Comparison of ENCODE assay signal across 9 cellular contexts in genomic region chr4:81724925-81725329, GRCh38.
DNase-seq lines count a peak whose midpoint lies in the region; ATAC-seq and TF ChIP-seq lines count a peak whose summit lies in the region.
"Had no signal": no experiment of that assay in that cellular context is flagged by ENCODE, and none has a peak within 500 bp of the region (broad histone marks: within the 10 kb centered on the region; RNA-seq: fewer than 3 reads in every experiment).

No MANE protein-coding gene starts in this region.

- ATAC-seq in GM18505 (IDR thresholded peaks at IDR 0.05; ENCODE audit: unreplicated experiment) (peak; percentile 97), HG02588 (IDR thresholded peaks at IDR 0.05; ENCODE audit: unreplicated experiment) (peak; percentile 100)

- no peak for TF ChIP-seq POLR2A in GM18505 (IDR thresholded peaks at IDR 0.05; ENCODE audit: borderline replicate concordance, extremely low read depth, insufficient read depth, insufficient read length)

- peaks cover 13% of the 10 kb centered on the region for H3K9me3 Mint-ChIP-seq in chondrocyte (ENCODE audit: low read depth)

- no peaks in the 10 kb centered on the region for H3K36me3 Mint-ChIP-seq in chondrocyte (ENCODE audit: low read depth)

- peak; percentile 11 for DNase-seq in NCI-H510A treated with DMSO at 0.1 percent for 48 hours (lab: John Stamatoyannopoulos, UW)
- peak; percentile 12 for DNase-seq in activated effector memory CD4-positive, alpha-beta T cell treated with Interleukin-2 at 50 U/mL for 16 hours
- peak; percentile 55 for DNase-seq in inferior parietal cortex (ENCODE audit: extremely low spot score)
- DNase-seq in stimulated activated CD4-positive, alpha-beta T cell treated with anti-CD3 and anti-CD28 coated beads, Interleukin-2, amount 100 ng/mL, for 24 hours = peak; percentile 62 to 70
- DNase-seq in chondrocyte (ENCODE audit: low spot score) = no peak
- no peak for DNase-seq in foreskin fibroblast
- DNase-seq: IMR-90 had no signal

- no peak overlapping the region for H3K4me3 ChIP-seq in foreskin fibroblast (ENCODE audit: low read depth in 1 of 2, low read length in 2 of 2)

- TF ChIP-seq CTCF in chondrocyte (IDR thresholded peaks at IDR 0.05) (no peak), foreskin fibroblast (IDR thresholded peaks at IDR 0.05; ENCODE audit: low read depth, low read length) (no peak)

- no peak overlapping the region for H3K27ac Mint-ChIP-seq in chondrocyte (ENCODE audit: unreplicated experiment)

- no peak overlapping the region for H3K4me3 Mint-ChIP-seq in chondrocyte (ENCODE audit: unreplicated experiment)

- H3K4me1 Mint-ChIP-seq in chondrocyte (ENCODE audit: low read depth) = peaks cover 16% of the 10 kb centered on the region

- H3K27me3 Mint-ChIP-seq in chondrocyte (ENCODE audit: low read depth) = peaks cover 22% of the 10 kb centered on the region

Comparison
In these comparisons a context has a peak if more than half of its experiments do, and no peak if none do; other contexts are left out.
1. DNase-seq: peak in NCI-H510A treated with DMSO at 0.1 percent for 48 hours (single experiment), activated effector memory CD4-positive, alpha-beta T cell treated with Interleukin-2 at 50 U/mL for 16 hours (single experiment), inferior parietal cortex (single experiment) and stimulated activated CD4-positive, alpha-beta T cell treated with anti-CD3 and anti-CD28 coated beads, Interleukin-2, amount 100 ng/mL, for 24 hours (2 of 2); none in chondrocyte (single experiment) and foreskin fibroblast (0 of 2).